ENCODE assay signal across 30 cellular contexts in genomic region chr2:8790739-8791162, GRCh38. TPM values are rescaled to one million over a fixed set of nuclear protein-coding genes. Genes with fewer than 3 reads are reported as not detected.
DNase-seq lines count a peak whose midpoint lies in the region; ATAC-seq and TF ChIP-seq lines count a peak whose summit lies in the region.
"Had no signal": no experiment of that assay in that cellular context is flagged by ENCODE, and none has a peak within 500 bp of the region (broad histone marks: within the 10 kb centered on the region; RNA-seq: fewer than 3 reads in every experiment).

No MANE protein-coding gene starts in this region.

- H3K27me3 Mint-ChIP-seq in mesothelial cell of epicardium (ENCODE audit: low read depth) = no peaks in the 10 kb centered on the region
- H3K27me3 Mint-ChIP-seq: activated B cell treated with CpG ODN at 0.5 μM for 24 hours; activated CD4-positive, alpha-beta memory T cell treated with anti-CD3 and anti-CD28 coated beads for 36 hours; activated naive CD8-positive, alpha-beta T cell treated with anti-CD3 and anti-CD28 coated beads, Interleukin-2, amount 10 ng/mL, durations not matched to agents 7 days and 5 days; B cell; stimulated activated naive CD8-positive, alpha-beta T cell treated with anti-CD3 and anti-CD28 coated beads, Interleukin-15, amount 100 ng/mL, for 72 hours had no signal

- no peaks in the 10 kb centered on the region for H3K4me1 ChIP-seq in hepatocyte (ENCODE audit: insufficient read depth)
- H3K4me1 ChIP-seq: HAP-1, right atrium auricular region, spleen had no signal

- H3K4me3 Mint-ChIP-seq in mesothelial cell of epicardium = no peak overlapping the region
- H3K4me3 Mint-ChIP-seq: activated B cell treated with CpG ODN at 0.5 μM for 24 hours; activated CD4-positive, alpha-beta memory T cell treated with anti-CD3 and anti-CD28 coated beads for 36 hours; activated naive CD8-positive, alpha-beta T cell treated with anti-CD3 and anti-CD28 coated beads, Interleukin-2, amount 10 ng/mL, durations not matched to agents 7 days and 5 days; B cell; nephron; stimulated activated naive CD8-positive, alpha-beta T cell treated with anti-CD3 and anti-CD28 coated beads, Interleukin-15, amount 100 ng/mL, for 72 hours had no signal

- H2AFZ ChIP-seq in hepatocyte = no peak overlapping the region

- H3K4me3 ChIP-seq in GM06990 (replicated peaks; ENCODE audit: low read depth, low read length) (no peak overlapping the region), hepatocyte (no peak overlapping the region)
- H3K4me3 ChIP-seq: HAP-1, K562, ovary, right atrium auricular region, spleen, tibial artery had no signal

- TF ChIP-seq CTCF in GM06990 (IDR thresholded peaks at IDR 0.05; ENCODE audit: insufficient read depth, low read length, poor library complexity, severe bottlenecking) = no peak
- no peak for TF ChIP-seq CTCF in hepatocyte (IDR thresholded peaks at IDR 0.05; ENCODE audit: poor library complexity)
- TF ChIP-seq CTCF in mesothelial cell of epicardium (IDR thresholded peaks at IDR 0.05; ENCODE audit: unreplicated experiment) = no peak

- peaks cover 50% of the 10 kb centered on the region for H3K36me3 Mint-ChIP-seq in mesothelial cell of epicardium

- H3K4me2 ChIP-seq in hepatocyte = no peak overlapping the region

- H3K27ac ChIP-seq in hepatocyte = no peak overlapping the region
- H3K27ac ChIP-seq: ovary, right atrium auricular region, spleen, tibial artery had no signal

- no peaks in the 10 kb centered on the region for H3K9me2 ChIP-seq in hepatocyte (replicated peaks; ENCODE audit: insufficient read depth)

- no peaks in the 10 kb centered on the region for H3K4me1 Mint-ChIP-seq in mesothelial cell of epicardium
- H3K4me1 Mint-ChIP-seq: activated B cell treated with CpG ODN at 0.5 μM for 24 hours; nephron; stimulated activated naive CD8-positive, alpha-beta T cell treated with anti-CD3 and anti-CD28 coated beads, Interleukin-15, amount 100 ng/mL, for 72 hours had no signal

- ATAC-seq in GM18907 (IDR thresholded peaks at IDR 0.05; ENCODE audit: unreplicated experiment) (peak; percentile 66), HG02623 (IDR thresholded peaks at IDR 0.05; ENCODE audit: unreplicated experiment) (peak; percentile 52), HG03460 (IDR thresholded peaks at IDR 0.05; ENCODE audit: unreplicated experiment) (peak; percentile 74)
- ATAC-seq: K562; left ventricle myocardium superior; stimulated activated naive CD8-positive, alpha-beta T cell treated with anti-CD3 and anti-CD28 coated beads, Interleukin-15, amount 100 ng/mL, for 72 hours had no signal

- 86% methylated on average over 2 of the region's 2 CpGs for WGBS in hepatocyte (ENCODE audit: low lambda C conversion rate, missing lambda C conversion rate)

- no peak overlapping the region for H3K27ac Mint-ChIP-seq in mesothelial cell of epicardium
- H3K27ac Mint-ChIP-seq: activated B cell treated with CpG ODN at 0.5 μM for 24 hours; activated CD4-positive, alpha-beta memory T cell treated with anti-CD3 and anti-CD28 coated beads for 36 hours; activated naive CD8-positive, alpha-beta T cell treated with anti-CD3 and anti-CD28 coated beads, Interleukin-2, amount 10 ng/mL, durations not matched to agents 7 days and 5 days; B cell; nephron; stimulated activated naive CD8-positive, alpha-beta T cell treated with anti-CD3 and anti-CD28 coated beads, Interleukin-15, amount 100 ng/mL, for 72 hours had no signal

- no peaks in the 10 kb centered on the region for H3K79me2 ChIP-seq in hepatocyte

- peak; percentile 22 for DNase-seq in GM06990 (ENCODE audit: extremely low read depth, insufficient read length)
- no peak for DNase-seq in AG08395 (ENCODE audit: low spot score)
- no peak for DNase-seq in hepatocyte (ENCODE audit: low spot score)
- no peak for DNase-seq in mesothelial cell of epicardium (ENCODE audit: low spot score in 2 of 2, unreplicated experiment in 2 of 2)
- DNase-seq in NCI-H2227 (lab: John Stamatoyannopoulos, UW; ENCODE audit: unreplicated experiment) = no peak
- DNase-seq: 8988T; activated B cell treated with CpG ODN at 0.5 μM for 24 hours; activated CD4-positive, alpha-beta memory T cell treated with anti-CD3 and anti-CD28 coated beads for 36 hours; activated naive CD8-positive, alpha-beta T cell treated with anti-CD3 and anti-CD28 coated beads, Interleukin-2, amount 10 ng/mL, durations not matched to agents 7 days and 5 days; cerebellar nuclear complex; DMS79 treated with DMSO at 0.1 percent for 48 hours; foreskin fibroblast; hippocampal formation; left ventricle myocardium superior; MM.1S; NCI-H69; ovary; spleen; stimulated activated CD4-positive, alpha-beta T cell treated with anti-CD3 and anti-CD28 coated beads, Interleukin-4, amount 100 ng/mL, for 24 hours; stimulated activated naive CD8-positive, alpha-beta T cell treated with anti-CD3 and anti-CD28 coated beads, Interleukin-15, amount 100 ng/mL, for 72 hours; T1000; tibial artery had no signal

- H3K9me3 ChIP-seq in hepatocyte (ENCODE audit: low read depth) = no peaks in the 10 kb centered on the region
- H3K9me3 ChIP-seq: HAP-1, ovary, right atrium auricular region, spleen, tibial artery had no signal

- no peaks in the 10 kb centered on the region for H3K9me3 Mint-ChIP-seq in mesothelial cell of epicardium
- H3K9me3 Mint-ChIP-seq: activated B cell treated with CpG ODN at 0.5 μM for 24 hours; activated CD4-positive, alpha-beta memory T cell treated with anti-CD3 and anti-CD28 coated beads for 36 hours; activated naive CD8-positive, alpha-beta T cell treated with anti-CD3 and anti-CD28 coated beads, Interleukin-2, amount 10 ng/mL, durations not matched to agents 7 days and 5 days; nephron; stimulated activated naive CD8-positive, alpha-beta T cell treated with anti-CD3 and anti-CD28 coated beads, Interleukin-15, amount 100 ng/mL, for 72 hours had no signal

- H4K20me1 ChIP-seq in hepatocyte (ENCODE audit: insufficient read depth, poor library complexity, severe bottlenecking) = no peaks in the 10 kb centered on the region

- peaks cover 4% of the 10 kb centered on the region for H3K36me3 ChIP-seq in GM06990 (ENCODE audit: control insufficient read depth, insufficient read depth, low read length)
- H3K36me3 ChIP-seq in hepatocyte (replicated peaks; ENCODE audit: insufficient read depth, low read depth) = no peaks in the 10 kb centered on the region
- H3K36me3 ChIP-seq: ovary had no signal

- H3K27me3 ChIP-seq in GM06990 (replicated peaks; ENCODE audit: control insufficient read depth, insufficient read depth, low read length) (no peaks in the 10 kb centered on the region), hepatocyte (no peaks in the 10 kb centered on the region)
- H3K27me3 ChIP-seq: ovary, right atrium auricular region, spleen, tibial artery had no signal

RNA-seq across cellular contexts. Expression of gene KIDINS220, which starts 46.7 kb away (rescaled TPM):
- total RNA-seq in hepatocyte = 74.5 and 77.5 TPM in 2 replicates
- 23.5 and 24.2 TPM in 2 replicates for polyA plus RNA-seq in hepatocyte
- 102 to 109 TPM (median 105 TPM) in 3 replicates for total RNA-seq in mesothelial cell of epicardium
